21 cellular contexts compared by ENCODE assay signal in the genomic region with DNA sequence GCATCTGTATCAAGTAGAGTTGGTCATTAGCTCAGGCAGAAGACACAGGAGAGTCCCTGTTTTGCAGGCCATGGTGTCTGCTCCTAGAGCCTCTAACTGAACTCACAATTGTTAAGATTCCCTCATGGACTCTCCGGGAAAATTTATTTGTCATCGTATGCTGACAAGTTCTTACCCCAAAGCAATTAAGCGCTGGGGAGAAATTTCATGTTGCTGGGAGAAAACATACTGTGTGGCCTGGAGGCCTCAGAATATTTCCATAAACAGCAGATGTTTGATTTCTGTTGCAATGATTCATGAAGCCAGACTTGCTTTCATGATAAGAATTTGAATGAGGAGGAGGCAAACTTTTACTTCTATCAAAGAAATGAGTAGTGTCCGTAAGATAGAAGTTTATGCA.
"Had no signal": no experiment of that assay in that cellular context is flagged by ENCODE, and none has a peak within 500 bp of the region (broad histone marks: within the 10 kb centered on the region; RNA-seq: fewer than 3 reads in every experiment).

No MANE protein-coding gene starts in this region.

- ATAC-seq: esophagus mucosa; gastroesophageal sphincter; mucosa of descending colon; naive thymus-derived CD8-positive, alpha-beta T cell had no signal

- H3K4me1 ChIP-seq: colonic mucosa, gastroesophageal sphincter, left ventricle myocardium inferior, right atrium auricular region, upper lobe of left lung, uterus had no signal

- H3K27me3 ChIP-seq: colonic mucosa, gastroesophageal sphincter, right atrium auricular region, sigmoid colon, suprapubic skin, thyroid gland, upper lobe of left lung, uterus had no signal

- H3K27ac ChIP-seq: colonic mucosa, gastroesophageal sphincter, left ventricle myocardium inferior, right atrium auricular region, sigmoid colon, suprapubic skin, thyroid gland, upper lobe of left lung, uterus had no signal

- H3K4me3 ChIP-seq: colonic mucosa, gastroesophageal sphincter, left ventricle myocardium inferior, mucosa of descending colon, right atrium auricular region, sigmoid colon, suprapubic skin, thyroid gland, upper lobe of left lung, uterus had no signal

- FAIRE-seq: endometrium, small intestine had no signal

- H3K9me3 ChIP-seq: colonic mucosa, gastroesophageal sphincter, left ventricle myocardium inferior, mucosa of descending colon, right atrium auricular region, sigmoid colon, suprapubic skin, thyroid gland, upper lobe of left lung, uterus had no signal

- H3K27ac Mint-ChIP-seq: naive thymus-derived CD8-positive, alpha-beta T cell had no signal

- H3K36me3 ChIP-seq: colonic mucosa, gastroesophageal sphincter, left ventricle myocardium inferior, right atrium auricular region, sigmoid colon, suprapubic skin, thyroid gland, upper lobe of left lung, uterus had no signal

- H3K4me3 Mint-ChIP-seq: naive thymus-derived CD8-positive, alpha-beta T cell; neural crest cell had no signal

- DNase-seq: colonic mucosa; effector CD4-positive, alpha-beta T cell; glutamatergic neuron; islet precursor cell; left ventricle myocardium inferior; mucosa of descending colon; naive thymus-derived CD8-positive, alpha-beta T cell; posterior cingulate gyrus; sigmoid colon; small intestine; stimulated activated CD4-positive, alpha-beta T cell treated with anti-CD3 and anti-CD28 coated beads, Interleukin-2, amount 100 ng/mL, for 48 hours; stimulated activated naive CD4-positive, alpha-beta T cell treated with Interleukin-2 at 50 U/mL for 16 hours; thyroid gland; upper lobe of left lung; uterus had no signal

- H3K4me1 Mint-ChIP-seq: naive thymus-derived CD8-positive, alpha-beta T cell; neural crest cell had no signal
